In the genomic region with DNA sequence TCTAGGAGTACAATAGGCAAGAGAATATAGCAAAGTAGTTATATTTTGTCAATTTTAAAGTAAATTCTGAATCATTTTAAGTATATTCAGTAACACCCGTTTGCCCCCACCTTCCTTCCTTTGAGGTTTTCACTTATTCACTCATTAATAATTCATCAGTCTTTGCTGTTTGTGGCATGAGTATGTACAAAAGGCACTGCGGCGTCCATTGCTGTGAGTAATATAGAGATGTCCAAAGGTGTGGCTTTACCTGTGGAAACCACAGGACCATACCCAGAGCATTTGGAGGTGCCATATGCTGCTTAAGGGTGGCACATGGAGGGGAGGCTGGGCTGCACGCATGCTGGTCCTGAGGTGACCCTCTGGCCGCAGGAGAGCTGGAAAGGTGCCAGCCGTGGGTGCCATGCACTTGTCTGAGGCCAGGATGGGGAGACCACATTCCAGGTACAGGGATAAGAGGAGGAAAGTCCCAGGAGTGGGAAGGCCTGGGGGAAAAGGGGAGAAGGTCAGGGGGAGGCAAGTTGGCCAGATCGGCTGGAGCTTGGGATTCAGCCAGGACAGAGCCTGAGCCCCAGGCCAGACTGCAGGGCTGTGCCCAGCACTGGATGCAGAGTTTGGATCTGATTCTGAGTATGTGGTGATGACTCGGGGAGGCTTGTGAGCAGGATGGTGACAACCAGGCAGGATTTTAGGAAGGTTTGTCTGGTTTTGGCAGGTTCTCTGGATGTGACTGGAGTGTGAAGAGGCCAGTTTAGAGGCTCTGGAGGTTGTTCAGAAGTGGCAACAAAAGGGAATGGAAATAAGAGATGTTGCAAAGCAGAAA, we compare ENCODE assay signal across 1 cellular context.
TF ChIP-seq lines count a peak whose summit lies in the region.

No MANE protein-coding gene starts in this region.

TF ChIP-seq in H1, 55 proteins besides CTCF, POLR2A, EP300 and RAD21:
- no peak for TF ChIP-seq JUND (IDR thresholded peaks at IDR 0.05; ENCODE audit: low read length)
- no peak for TF ChIP-seq CEBPB (IDR thresholded peaks at IDR 0.05; ENCODE audit: low read depth, low read length)
- TF ChIP-seq SUZ12 (IDR thresholded peaks at IDR 0.05; ENCODE audit: low read length) = no peak
- no peak for TF ChIP-seq TBP (IDR thresholded peaks at IDR 0.05; ENCODE audit: low read depth, low read length)
- no peak for TF ChIP-seq RBBP5 (IDR thresholded peaks at IDR 0.05; ENCODE audit: borderline replicate concordance, low read depth, low read length)
- TF ChIP-seq CHD2 (IDR thresholded peaks at IDR 0.05; ENCODE audit: low read length) = no peak
- TF ChIP-seq RXRA (IDR thresholded peaks at IDR 0.05; ENCODE audit: insufficient read depth, low read depth, low read length) = no peak
- no peak for TF ChIP-seq SIX5 (IDR thresholded peaks at IDR 0.05; ENCODE audit: low read depth, low read length)
- TF ChIP-seq SIN3A (conservative IDR thresholded peaks at IDR 0.05 in 1 of 2, IDR thresholded peaks at IDR 0.05 in 1 of 2; ENCODE audit: low read depth in 1 of 2, low read length in 2 of 2) = no peak
